Comparison of ENCODE assay signal across 17 cellular contexts in genomic region chr17:725746-726145, GRCh38. TPM values are rescaled to one million over a fixed set of nuclear protein-coding genes. Genes with fewer than 3 reads are reported as not detected.
DNase-seq lines count a peak whose midpoint lies in the region; ATAC-seq, FAIRE-seq and TF ChIP-seq lines count a peak whose summit lies in the region.
"Had no signal": no experiment of that assay in that cellular context is flagged by ENCODE, and none has a peak within 500 bp of the region (broad histone marks: within the 10 kb centered on the region; RNA-seq: fewer than 3 reads in every experiment).

No MANE protein-coding gene starts in this region.

- no peak overlapping the region for H3K4me3 ChIP-seq in bronchial epithelial cell (ENCODE audit: low read depth, low read length)
- H3K4me3 ChIP-seq in iPS-20b (ENCODE audit: low read length), result peak overlapping the region; percentile 41; the same call in 1 of the 2 replicates
- H3K4me3 ChIP-seq in pancreas, result no peak overlapping the region
- H3K4me3 ChIP-seq: esophagus muscularis mucosa, PC-9, transverse colon had no signal

- peak; percentile 40 for FAIRE-seq in bronchial epithelial cell (lab: Jason Lieb, UNC)
- FAIRE-seq in pancreas (lab: Jason Lieb, UNC), result no peak

- peak overlapping the region; percentile 29; the same call in 1 of the 2 replicates for H3K9ac ChIP-seq in iPS-20b (ENCODE audit: low read depth, low read length)

- no peak overlapping the region for H3K27ac ChIP-seq in iPS-20b (ENCODE audit: low read length)
- H3K27ac ChIP-seq in pancreas, result no peak overlapping the region
- H3K27ac ChIP-seq: esophagus muscularis mucosa, HL-60, PC-9 had no signal

- 67 to 73% methylated on average over 11 to 12 of the region's 12 CpGs for WGBS in pancreas, 2 donors

- CTCF ChIA-PET in MCF 10A (lab: Yijun Ruan, JAX), result interaction anchor here (0.6 kb wide), 1 partner anchor 533 kb away, joined by 3 read pairs; no protein-coding TSS in a partner anchor

- POLR2A ChIA-PET in MCF 10A (lab: Yijun Ruan, JAX), result no interaction called here

- intact Hi-C loops in pancreas (cut with DNase I) (no loop called here), MCF 10A (cut with micrococcal nuclease) (no loop called here)
- intact Hi-C loops in activated T-helper 2 cell treated with anti-CD3 and anti-CD28 coated beads, Interferon-gamma antibody, Interleukin-2, Interleukin-4, amounts not matched to agents 10 μg/mL and 5 μg/mL and 100 μg/mL, durations not matched to agents 14 hours and 24 hours and 36 hours (cut with micrococcal nuclease), result no loop called here

- H3K27me3 ChIP-seq in bronchial epithelial cell (ENCODE audit: control insufficient read depth, insufficient read depth, low read length) (no peaks in the 10 kb centered on the region), iPS-20b (ENCODE audit: insufficient read depth, low read length) (peaks cover 3% of the 10 kb centered on the region), pancreas (no peaks in the 10 kb centered on the region)
- H3K27me3 ChIP-seq: esophagus muscularis mucosa, transverse colon had no signal

- H3K9me3 ChIP-seq in iPS-20b (ENCODE audit: insufficient read depth, low read depth, low read length), result no peaks in the 10 kb centered on the region
- no peaks in the 10 kb centered on the region for H3K9me3 ChIP-seq in pancreas
- H3K9me3 ChIP-seq: esophagus muscularis mucosa, transverse colon had no signal

- DNase-seq in bronchial epithelial cell (ENCODE audit: low read depth) (peak; percentile 84), pancreas (no peak), NCI-H1092 treated with DMSO at 0.1 percent for 48 hours (lab: John Stamatoyannopoulos, UW) (no peak), MCF 10A (ENCODE audit: unreplicated experiment) (no peak)
- DNase-seq in activated T-helper 2 cell treated with anti-CD3 and anti-CD28 coated beads, Interferon-gamma antibody, Interleukin-2, Interleukin-4, amounts not matched to agents 10 μg/mL and 5 μg/mL and 100 μg/mL, durations not matched to agents 14 hours and 24 hours and 36 hours (ENCODE audit: low spot score), result no peak
- DNase-seq: activated CD4-positive, alpha-beta T cell treated with anti-CD3 and anti-CD28 coated beads, Interleukin-2, amount 10 ng/mL, durations not matched to agents 7 days and 5 days; activated gamma-delta T cell treated with Interleukin-2 at 50 U/mL for 16 hours; DMS79; naive B cell; NCI-H2227 treated with DMSO at 0.1 percent for 48 hours; PC-9; stimulated activated naive CD4-positive, alpha-beta T cell had no signal

- H3K36me3 ChIP-seq in bronchial epithelial cell (ENCODE audit: control insufficient read depth, insufficient read depth, low read length), result no peaks in the 10 kb centered on the region
- no peaks in the 10 kb centered on the region for H3K36me3 ChIP-seq in iPS-20b (ENCODE audit: insufficient read depth, low read depth, low read length)
- no peaks in the 10 kb centered on the region for H3K36me3 ChIP-seq in pancreas
- H3K36me3 ChIP-seq: esophagus muscularis mucosa, transverse colon had no signal

- H3K27me3 Mint-ChIP-seq in activated T-helper 2 cell treated with anti-CD3 and anti-CD28 coated beads, Interferon-gamma antibody, Interleukin-2, Interleukin-4, amounts not matched to agents 10 μg/mL and 5 μg/mL and 100 μg/mL, durations not matched to agents 14 hours and 24 hours and 36 hours (ENCODE audit: low read depth), result no peaks in the 10 kb centered on the region
- H3K27me3 Mint-ChIP-seq in MCF 10A (ENCODE audit: insufficient read depth, unreplicated experiment), result no peaks in the 10 kb centered on the region

- no peak overlapping the region for H3K4me3 Mint-ChIP-seq in activated T-helper 2 cell treated with anti-CD3 and anti-CD28 coated beads, Interferon-gamma antibody, Interleukin-2, Interleukin-4, amounts not matched to agents 10 μg/mL and 5 μg/mL and 100 μg/mL, durations not matched to agents 14 hours and 24 hours and 36 hours (ENCODE audit: low read depth)
- H3K4me3 Mint-ChIP-seq in MCF 10A (ENCODE audit: unreplicated experiment), result no peak overlapping the region
- H3K4me3 Mint-ChIP-seq: activated CD4-positive, alpha-beta T cell treated with anti-CD3 and anti-CD28 coated beads, Interleukin-2, amount 10 ng/mL, durations not matched to agents 7 days and 5 days; naive B cell had no signal

- peak in 3 of 4 donors; percentile 23 to 33 (median 29) for ATAC-seq in pancreas
- ATAC-seq: HCT116 had no signal

- peaks cover 3% of the 10 kb centered on the region; the same call in 1 of the 2 replicates for H3K4me1 ChIP-seq in iPS-20b (ENCODE audit: insufficient read depth, low read length)
- peaks cover 0 to 6% (median 0%) of the 10 kb centered on the region in 3 donors for H3K4me1 ChIP-seq in pancreas

- peaks cover 3% of the 10 kb centered on the region for H3K36me3 Mint-ChIP-seq in activated T-helper 2 cell treated with anti-CD3 and anti-CD28 coated beads, Interferon-gamma antibody, Interleukin-2, Interleukin-4, amounts not matched to agents 10 μg/mL and 5 μg/mL and 100 μg/mL, durations not matched to agents 14 hours and 24 hours and 36 hours (ENCODE audit: low read depth)
- no peaks in the 10 kb centered on the region for H3K36me3 Mint-ChIP-seq in MCF 10A (ENCODE audit: insufficient read depth, unreplicated experiment)
- H3K36me3 Mint-ChIP-seq: naive B cell had no signal

- no peak for TF ChIP-seq CTCF in bronchial epithelial cell (IDR thresholded peaks at IDR 0.05; ENCODE audit: insufficient read depth, low read length, severe bottlenecking)
- no peak for TF ChIP-seq CTCF in pancreas (IDR thresholded peaks at IDR 0.05)
- TF ChIP-seq CTCF in MCF 10A (IDR thresholded peaks at IDR 0.05; ENCODE audit: unreplicated experiment), result no peak

- no TSS peak for BruUV-seq in MCF 10A (replicated peaks; lab: Mats Ljungman, UMichigan)

- H3K9me3 Mint-ChIP-seq in activated T-helper 2 cell treated with anti-CD3 and anti-CD28 coated beads, Interferon-gamma antibody, Interleukin-2, Interleukin-4, amounts not matched to agents 10 μg/mL and 5 μg/mL and 100 μg/mL, durations not matched to agents 14 hours and 24 hours and 36 hours, result no peaks in the 10 kb centered on the region
- H3K9me3 Mint-ChIP-seq in MCF 10A (ENCODE audit: unreplicated experiment), result no peaks in the 10 kb centered on the region
- H3K9me3 Mint-ChIP-seq: activated CD4-positive, alpha-beta T cell treated with anti-CD3 and anti-CD28 coated beads, Interleukin-2, amount 10 ng/mL, durations not matched to agents 7 days and 5 days; naive B cell had no signal

- H3K4me1 Mint-ChIP-seq in activated T-helper 2 cell treated with anti-CD3 and anti-CD28 coated beads, Interferon-gamma antibody, Interleukin-2, Interleukin-4, amounts not matched to agents 10 μg/mL and 5 μg/mL and 100 μg/mL, durations not matched to agents 14 hours and 24 hours and 36 hours (ENCODE audit: low read depth), result peaks cover 4% of the 10 kb centered on the region
- peaks cover 29% of the 10 kb centered on the region for H3K4me1 Mint-ChIP-seq in MCF 10A (ENCODE audit: insufficient read depth, unreplicated experiment)
- H3K4me1 Mint-ChIP-seq: activated CD4-positive, alpha-beta T cell treated with anti-CD3 and anti-CD28 coated beads, Interleukin-2, amount 10 ng/mL, durations not matched to agents 7 days and 5 days; naive B cell had no signal

- H3K27ac Mint-ChIP-seq in activated T-helper 2 cell treated with anti-CD3 and anti-CD28 coated beads, Interferon-gamma antibody, Interleukin-2, Interleukin-4, amounts not matched to agents 10 μg/mL and 5 μg/mL and 100 μg/mL, durations not matched to agents 14 hours and 24 hours and 36 hours, result no peak overlapping the region
- no peak overlapping the region for H3K27ac Mint-ChIP-seq in MCF 10A (ENCODE audit: low read depth, unreplicated experiment)
- H3K27ac Mint-ChIP-seq: activated CD4-positive, alpha-beta T cell treated with anti-CD3 and anti-CD28 coated beads, Interleukin-2, amount 10 ng/mL, durations not matched to agents 7 days and 5 days had no signal

RNA-seq across cellular contexts. Expression of gene TLCD3A, which starts 6.7 kb away (rescaled TPM):
- total RNA-seq in bronchial epithelial cell, result 24.3 and 47.7 TPM in 2 replicates
- 1 to 10 TPM; 4.7 to 9.0 (median 6.3) TPM for total RNA-seq in pancreas
- 1 to 10 TPM; 3.2 to 6.5 TPM for polyA plus RNA-seq in pancreas
- total RNA-seq in activated T-helper 2 cell treated with anti-CD3 and anti-CD28 coated beads, Interferon-gamma antibody, Interleukin-2, Interleukin-4, amounts not matched to agents 10 μg/mL and 5 μg/mL and 100 μg/mL, durations not matched to agents 14 hours and 24 hours and 36 hours, result 38.1 and 41.0 TPM in 2 replicates
- total RNA-seq in MCF 10A (2022), result 28.4 and 31.6 TPM in 2 replicates

RNA-seq across cellular contexts. Expression of gene VPS53, which starts 11.1 kb away (rescaled TPM):
- total RNA-seq in bronchial epithelial cell (10.3 and 15.6 TPM in 2 replicates), pancreas (10 to 100 TPM; 25.2 to 42.5 (median 30.9) TPM), MCF 10A (2022) (43.5 and 55.0 TPM in 2 replicates)
- polyA plus RNA-seq in pancreas, result 10 to 100 TPM in 1 of 2 donors, 1 to 10 TPM in 1; 7.0 to 13.0 TPM
- total RNA-seq in activated T-helper 2 cell treated with anti-CD3 and anti-CD28 coated beads, Interferon-gamma antibody, Interleukin-2, Interleukin-4, amounts not matched to agents 10 μg/mL and 5 μg/mL and 100 μg/mL, durations not matched to agents 14 hours and 24 hours and 36 hours, result 84.9 and 86.1 TPM in 2 replicates

RNA-seq across cellular contexts. Expression of gene GEMIN4, which starts 26.3 kb away (rescaled TPM):
- total RNA-seq in bronchial epithelial cell, result 8.4 and 8.7 TPM in 2 replicates
- total RNA-seq in pancreas, result 10 to 100 TPM in 2 of 6 donors, 1 to 10 TPM in 4; 7.2 to 13.1 (median 8.3) TPM
- 1 to 10 TPM; 6.3 to 8.5 TPM for polyA plus RNA-seq in pancreas
- total RNA-seq in activated T-helper 2 cell treated with anti-CD3 and anti-CD28 coated beads, Interferon-gamma antibody, Interleukin-2, Interleukin-4, amounts not matched to agents 10 μg/mL and 5 μg/mL and 100 μg/mL, durations not matched to agents 14 hours and 24 hours and 36 hours, result 62.8 and 64.2 TPM in 2 replicates
- 19.5 and 24.1 TPM in 2 replicates for total RNA-seq in MCF 10A (2022)

RNA-seq across cellular contexts. Expression of gene GLOD4, which starts 56.3 kb away (rescaled TPM):
- total RNA-seq in bronchial epithelial cell, result 90.6 and 93.2 TPM in 2 replicates
- 10 to 100 TPM; 19.9 to 36.8 (median 28.0) TPM for total RNA-seq in pancreas
- 10 to 100 TPM; 18.7 to 35.2 TPM for polyA plus RNA-seq in pancreas
- total RNA-seq in activated T-helper 2 cell treated with anti-CD3 and anti-CD28 coated beads, Interferon-gamma antibody, Interleukin-2, Interleukin-4, amounts not matched to agents 10 μg/mL and 5 μg/mL and 100 μg/mL, durations not matched to agents 14 hours and 24 hours and 36 hours, result 84.8 and 98.0 TPM in 2 replicates
- total RNA-seq in MCF 10A (2022), result 59.0 and 62.6 TPM in 2 replicates

RNA-seq across cellular contexts. Expression of gene MRM3, which starts 56.4 kb away (rescaled TPM):
- total RNA-seq in bronchial epithelial cell (18.4 and 22.4 TPM in 2 replicates), pancreas (10 to 100 TPM; 11.4 to 17.6 (median 13.9) TPM), MCF 10A (2022) (19.4 and 25.1 TPM in 2 replicates)
- 10 to 100 TPM; 11.3 to 19.1 TPM for polyA plus RNA-seq in pancreas
- total RNA-seq in activated T-helper 2 cell treated with anti-CD3 and anti-CD28 coated beads, Interferon-gamma antibody, Interleukin-2, Interleukin-4, amounts not matched to agents 10 μg/mL and 5 μg/mL and 100 μg/mL, durations not matched to agents 14 hours and 24 hours and 36 hours, result 28.4 and 29.3 TPM in 2 replicates
